Comparison of ENCODE assay signal across 8 cellular contexts in the genomic region with DNA sequence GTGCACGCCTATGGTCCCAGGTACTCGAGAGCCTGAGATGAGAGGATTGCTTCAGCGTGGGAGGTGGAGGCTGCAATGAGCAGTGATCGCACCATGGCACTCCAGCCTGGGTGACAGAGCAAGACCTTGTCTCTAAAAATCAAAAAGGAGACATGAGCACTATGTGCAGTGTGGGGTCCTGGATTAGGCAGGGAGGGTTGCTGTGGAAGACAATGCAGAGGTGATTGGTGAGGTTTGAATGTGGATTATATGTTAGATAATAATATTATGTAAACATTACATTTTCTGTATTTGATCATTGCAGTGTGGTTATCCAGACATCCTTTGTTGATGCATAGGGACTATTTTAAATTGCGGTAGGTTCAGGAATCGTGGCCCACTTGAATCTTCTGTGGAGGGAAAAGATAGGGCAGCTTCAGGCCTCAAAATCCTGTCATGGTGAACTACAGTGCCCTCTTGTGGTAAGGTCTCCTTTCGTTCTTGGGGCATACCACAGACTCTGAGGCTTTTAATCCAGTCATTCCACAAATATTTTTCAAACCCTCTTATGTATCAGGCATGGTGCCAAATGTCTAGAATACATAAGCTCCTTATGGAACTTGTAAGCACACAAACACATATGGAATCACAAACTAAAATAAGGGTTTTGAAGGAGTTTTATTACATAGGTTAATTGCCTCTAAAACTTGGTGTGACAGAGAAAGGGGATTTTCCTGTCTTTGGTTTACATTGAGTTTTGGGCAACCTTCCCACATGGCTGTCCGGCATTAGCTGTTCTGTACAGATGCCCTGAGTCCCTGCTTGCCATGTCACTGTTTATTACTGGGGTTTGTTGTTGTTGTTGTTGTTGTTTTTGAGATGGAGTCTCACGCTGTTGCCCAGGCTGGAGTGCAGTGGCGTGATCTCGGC.
DNase-seq lines count a peak whose midpoint lies in the region; ATAC-seq and TF ChIP-seq lines count a peak whose summit lies in the region.

No MANE protein-coding gene starts in this region.

- H3K27me3 ChIP-seq in DOHH2 (ENCODE audit: control insufficient read depth, low read length), result no peaks in the 10 kb centered on the region

- TF ChIP-seq POLR2A in NB4 (IDR thresholded peaks at IDR 0.05; ENCODE audit: extremely low read depth, insufficient read length), result no peak

- H3K4me3 ChIP-seq in DOHH2 (ENCODE audit: low read length), result no peak overlapping the region
- no peak overlapping the region for H3K4me3 ChIP-seq in NB4 (ENCODE audit: low read depth, low read length)
- no peak overlapping the region for H3K4me3 ChIP-seq in astrocyte of the cerebellum (ENCODE audit: low read depth, low read length)

- H3K4me1 ChIP-seq in DOHH2 (ENCODE audit: control insufficient read depth, low read length), result peaks cover 20% of the 10 kb centered on the region

- in situ Hi-C loops in astrocyte of the cerebellum (cut with HindIII; ENCODE audit: low sequenced_read_pairs), result no loop called here

- no peak overlapping the region for H3K27ac ChIP-seq in DOHH2 (ENCODE audit: low read depth, low read length)

- H3K9me2 ChIP-seq in DOHH2 (replicated peaks; ENCODE audit: control insufficient read depth, low read length), result no peaks in the 10 kb centered on the region

- ATAC-seq in GM21619 (IDR thresholded peaks at IDR 0.05; ENCODE audit: unreplicated experiment) (peak; percentile 57), GM21825 (IDR thresholded peaks at IDR 0.05; ENCODE audit: unreplicated experiment) (no peak)

- H3K36me3 ChIP-seq in DOHH2 (ENCODE audit: control insufficient read depth, low read length), result peaks cover 14% of the 10 kb centered on the region

- no peak overlapping the region for H3K4me2 ChIP-seq in DOHH2 (ENCODE audit: low read length)

- H4K20me1 ChIP-seq in DOHH2 (ENCODE audit: control insufficient read depth, insufficient read depth, low read depth, low read length), result no peaks in the 10 kb centered on the region

- peak; percentile 78 for DNase-seq in NB4 (ENCODE audit: low read depth)
- peak; percentile 71 for DNase-seq in SKM-1 treated with dmso at 0.1 percent for 144 hours (lab: John Stamatoyannopoulos, UW; ENCODE audit: unreplicated experiment)
- DNase-seq in astrocyte of the cerebellum (ENCODE audit: low read depth), result peak; percentile 94
- peak in 30 of 51 donors; percentile 1 to 70 (median 20) for DNase-seq in hypothalamus (lab: John Stamatoyannopoulos, UW)
- DNase-seq in stimulated activated CD4-positive, alpha-beta T cell treated with anti-CD3 and anti-CD28 coated beads, Interleukin-12 subunit alpha, Interleukin-12 subunit beta, amount 100 ng/mL, for 4 hours, result peak; percentile 7

- TF ChIP-seq CTCF in DOHH2 (IDR thresholded peaks at IDR 0.05; ENCODE audit: low read depth, low read length, poor library complexity, severe bottlenecking) (peak; percentile 75), NB4 (IDR thresholded peaks at IDR 0.05; ENCODE audit: low read depth, low read length) (peak; percentile 69), astrocyte of the cerebellum (IDR thresholded peaks at IDR 0.05; ENCODE audit: low read depth, low read length, missing control alignments) (peak; percentile 71)

- no peaks in the 10 kb centered on the region; the same call in 1 of the 2 replicates for H3F3A ChIP-seq in DOHH2 (ENCODE audit: control insufficient read depth, insufficient read depth)

- no peaks in the 10 kb centered on the region for H3K79me2 ChIP-seq in DOHH2 (ENCODE audit: control insufficient read depth, low read length)

- no peaks in the 10 kb centered on the region for H3K9me3 ChIP-seq in DOHH2 (ENCODE audit: control insufficient read depth, insufficient read depth, low read length)

Comparison
In these comparisons a context has a peak if more than half of its experiments do, and no peak if none do; other contexts are left out.
1. DNase-seq: peak in every context shown above with its lines; median percentile 94 in astrocyte of the cerebellum; 78 in NB4; 71 in SKM-1 treated with dmso at 0.1 percent for 144 hours; 20 in hypothalamus; 7 in stimulated activated CD4-positive, alpha-beta T cell treated with anti-CD3 and anti-CD28 coated beads, Interleukin-12 subunit alpha, Interleukin-12 subunit beta, amount 100 ng/mL, for 4 hours.